Comparison of ENCODE assay signal across 10 cellular contexts in the genomic region with DNA sequence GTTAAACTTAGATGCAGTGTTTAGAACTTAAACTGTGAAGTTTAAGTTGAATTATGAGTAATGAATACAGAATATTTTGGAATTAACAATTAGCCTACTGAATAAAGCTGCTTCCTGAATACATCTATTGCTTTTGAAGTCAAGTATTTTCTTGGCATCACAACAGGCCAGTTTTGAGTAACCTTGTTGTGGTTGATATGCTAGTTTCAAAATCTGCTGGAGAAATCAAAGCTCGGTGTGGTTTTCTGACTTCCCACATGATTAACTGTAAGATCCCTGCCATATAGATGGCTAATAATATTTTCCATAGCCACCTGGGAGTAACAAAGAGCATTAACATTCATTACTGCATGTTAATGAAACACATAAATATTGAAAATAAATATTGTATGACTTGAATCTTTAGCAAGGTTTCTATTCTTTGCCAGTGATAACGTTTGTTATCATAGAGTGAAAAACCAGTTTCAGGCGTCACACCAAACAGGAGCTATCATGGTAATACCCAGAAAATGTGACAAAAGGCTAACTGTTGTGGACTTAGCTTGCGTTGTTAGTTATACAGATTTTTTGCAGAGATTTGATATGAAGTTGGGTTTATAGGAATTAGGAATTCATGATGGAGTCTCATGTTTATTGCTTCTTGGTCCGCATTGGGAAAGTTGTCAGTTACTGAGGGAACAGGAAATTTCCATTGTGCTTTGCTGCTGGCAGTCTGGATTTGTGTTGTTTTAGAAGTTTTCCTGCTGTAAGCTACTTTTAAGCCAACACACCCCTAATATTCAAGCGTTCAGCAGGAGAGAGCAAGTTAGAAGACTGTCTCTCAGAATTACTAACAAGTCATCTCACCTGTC. TPM values are rescaled to one million over a fixed set of nuclear protein-coding genes. Genes with fewer than 3 reads are reported as not detected.
DNase-seq lines count a peak whose midpoint lies in the region; ATAC-seq and TF ChIP-seq lines count a peak whose summit lies in the region.
"Had no signal": no experiment of that assay in that cellular context is flagged by ENCODE, and none has a peak within 500 bp of the region (broad histone marks: within the 10 kb centered on the region; RNA-seq: fewer than 3 reads in every experiment).

No MANE protein-coding gene starts in this region.

- H3K36me3 ChIP-seq in heart left ventricle (no peaks in the 10 kb centered on the region), breast epithelium (no peaks in the 10 kb centered on the region), upper lobe of left lung (no peaks in the 10 kb centered on the region)

- H3K9me3 ChIP-seq in heart left ventricle, result no peaks in the 10 kb centered on the region
- no peaks in the 10 kb centered on the region for H3K9me3 ChIP-seq in breast epithelium
- H3K9me3 ChIP-seq in upper lobe of left lung, result no peaks in the 10 kb centered on the region

- intact Hi-C loops in heart left ventricle (cut with DNase I), result loop anchor here in 1 of 10 donors (2.0 kb wide), 1 partner anchor 31 kb away; a partner anchor contains a TSS
- intact Hi-C loops in left ventricle myocardium superior (cut with micrococcal nuclease), result no loop called here
- intact Hi-C loops in breast epithelium (cut with DNase I; ENCODE audit: low total_unique reads), result no loop called here

- H3K4me3 ChIP-seq in heart left ventricle (peak overlapping the region in 4 of 12 donors; percentile 1 to 38 (median 18)), breast epithelium (no peak overlapping the region), upper lobe of left lung (peak overlapping the region in 1 of 4 donors; percentile 2)

- H3K4me1 ChIP-seq in heart left ventricle (peaks cover 36 to 99% (median 77%) of the 10 kb centered on the region in 12 donors), breast epithelium (peaks cover 4 to 22% of the 10 kb centered on the region in 2 donors), upper lobe of left lung (peaks cover 17 to 49% (median 35%) of the 10 kb centered on the region in 4 donors)

- H3K27ac ChIP-seq in heart left ventricle (peak overlapping the region; percentile 66 to 91 (median 86)), breast epithelium (peak overlapping the region; percentile 65 to 77), upper lobe of left lung (peak overlapping the region; percentile 11 to 76 (median 58))

- TF ChIP-seq POLR2A in heart left ventricle (IDR thresholded peaks at IDR 0.05) (no peak), breast epithelium (IDR thresholded peaks at IDR 0.05) (no peak), upper lobe of left lung (IDR thresholded peaks at IDR 0.05) (no peak)

- no peak for DNase-seq in heart left ventricle
- DNase-seq in left ventricle myocardium superior, result no peak
- no peak for DNase-seq in breast epithelium (ENCODE audit: low spot score in 2 of 2)
- peak; percentile 39 for DNase-seq in midbrain (lab: John Stamatoyannopoulos, UW)
- no peak for DNase-seq in upper lobe of left lung
- no peak for DNase-seq in T1000 (lab: John Stamatoyannopoulos, UW)
- DNase-seq: activated CD4-positive, alpha-beta T cell treated with anti-CD3 and anti-CD28 coated beads, Interleukin-2, amount 50 U/mL, for 1 hour; NCI-H510A treated with DMSO at 0.1 percent for 48 hours had no signal

- no peaks in the 10 kb centered on the region for H3K27me3 ChIP-seq in heart left ventricle
- no peaks in the 10 kb centered on the region for H3K27me3 ChIP-seq in breast epithelium
- no peaks in the 10 kb centered on the region for H3K27me3 ChIP-seq in upper lobe of left lung

- TF ChIP-seq EP300 in upper lobe of left lung (IDR thresholded peaks at IDR 0.05), result no peak

- WGBS in heart left ventricle, 4 donors, result 27 to 46% (median 33%) methylated on average over 6 of the region's 6 CpGs
- WGBS in upper lobe of left lung, 2 donors, result 42 to 46% methylated on average over 6 of the region's 6 CpGs

- peak in 1 of 4 donors; percentile 11 for ATAC-seq in heart left ventricle
- no peak for ATAC-seq in left ventricle myocardium superior
- ATAC-seq in upper lobe of left lung (ENCODE audit: low FRiP score in 2 of 2), result no peak
- ATAC-seq in HG02642 (IDR thresholded peaks at IDR 0.05; ENCODE audit: poor library complexity, unreplicated experiment), result no peak
- ATAC-seq in GM18870 (IDR thresholded peaks at IDR 0.05; ENCODE audit: unreplicated experiment), result no peak

- TF ChIP-seq CTCF in heart left ventricle (IDR thresholded peaks at IDR 0.05) (no peak), breast epithelium (IDR thresholded peaks at IDR 0.05) (no peak), upper lobe of left lung (IDR thresholded peaks at IDR 0.05) (no peak)

RNA-seq across cellular contexts. Expression of a gene that starts 32.1 kb away (rescaled TPM):
- total RNA-seq in heart left ventricle (100 to 1,000 TPM; 141 to 413 (median 277) TPM), left ventricle myocardium superior (332 TPM), breast epithelium (10 to 100 TPM; 34.4 to 86.5 (median 84.0) TPM), upper lobe of left lung (100 to 1,000 TPM in 3 of 6 donors, 10 to 100 TPM in 3; 67.5 to 129 (median 101) TPM)
- 10 to 100 TPM; 48.7 to 63.8 TPM for polyA plus RNA-seq in heart left ventricle
